8 cellular contexts compared by ENCODE assay signal in the genomic region with DNA sequence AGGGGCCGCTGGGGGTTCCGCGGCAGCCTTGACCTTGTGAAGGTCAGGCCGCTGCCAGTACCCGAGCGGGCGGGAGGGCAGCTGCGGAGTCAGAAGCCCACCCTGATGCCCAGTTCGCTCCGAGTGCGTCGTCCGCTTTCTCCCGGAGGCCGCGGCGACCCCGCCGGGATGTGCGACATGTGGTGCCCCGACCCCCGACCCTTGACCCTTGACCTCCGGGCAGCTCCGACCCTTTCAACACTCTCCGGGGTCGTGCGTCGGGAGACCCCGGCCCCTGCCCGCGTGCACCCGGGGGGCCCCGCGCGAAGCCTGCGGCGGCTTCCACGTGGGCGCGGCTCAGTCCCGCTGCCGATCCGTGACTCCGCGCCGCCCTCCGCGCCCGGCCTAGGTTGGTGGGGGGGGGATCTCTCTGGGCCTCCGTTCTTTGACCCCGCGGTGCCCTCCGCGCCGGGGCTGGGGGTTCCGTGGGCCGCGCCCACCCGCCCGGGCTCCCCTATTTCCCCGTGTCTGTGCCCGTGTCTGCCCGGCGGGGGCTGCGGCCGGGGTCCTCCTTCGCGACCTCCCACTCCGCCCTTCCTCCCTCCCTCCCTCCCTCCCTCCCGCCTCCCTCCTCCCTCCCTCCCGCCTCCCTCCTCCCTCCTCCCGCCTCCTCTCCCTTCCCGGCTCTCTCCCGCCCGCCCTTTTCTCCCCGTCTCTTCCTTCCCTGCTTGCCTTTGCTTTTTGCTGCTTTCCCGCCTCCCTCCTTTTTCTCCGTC. TPM values are rescaled to one million over a fixed set of nuclear protein-coding genes. Genes with fewer than 3 reads are reported as not detected.
DNase-seq lines count a peak whose midpoint lies in the region; ATAC-seq and TF ChIP-seq lines count a peak whose summit lies in the region.

No MANE protein-coding gene starts in this region.

- peaks cover 45% of the 10 kb centered on the region for H3K4me1 ChIP-seq in DOHH2 (ENCODE audit: control insufficient read depth, low read length)
- H3K4me1 ChIP-seq in adrenal gland (replicated peaks in 1 of 2): peaks cover 14 to 16% of the 10 kb centered on the region in 2 donors
- peaks cover 20% of the 10 kb centered on the region for H3K4me1 ChIP-seq in rectal smooth muscle tissue (ENCODE audit: control insufficient read depth, insufficient read depth, low read length)

- H3K27ac ChIP-seq in DOHH2 (ENCODE audit: low read depth, low read length) (peak overlapping the region; percentile 95), adrenal gland (peak overlapping the region; percentile 91 to 100 (median 98)), rectal smooth muscle tissue (ENCODE audit: low read depth, low read length) (peak overlapping the region; percentile 100)

- H3K9me2 ChIP-seq in DOHH2 (replicated peaks; ENCODE audit: control insufficient read depth, low read length): no peaks in the 10 kb centered on the region

- intact Hi-C loops in adrenal gland (cut with DNase I): loop anchor here (10.0 kb wide), 2 partner anchors 52 to 68 kb away; no protein-coding TSS in a partner anchor
- intact Hi-C loops in left ventricle myocardium superior (cut with micrococcal nuclease): no loop called here

- peak overlapping the region; percentile 84 for H3K4me2 ChIP-seq in DOHH2 (ENCODE audit: low read length)

- H3K27me3 ChIP-seq in DOHH2 (ENCODE audit: control insufficient read depth, low read length) (no peaks in the 10 kb centered on the region), adrenal gland (no peaks in the 10 kb centered on the region), rectal smooth muscle tissue (ENCODE audit: control insufficient read depth, insufficient read depth, low read length) (no peaks in the 10 kb centered on the region)

- ATAC-seq in GM21529 (IDR thresholded peaks at IDR 0.05; ENCODE audit: unreplicated experiment): peak; percentile 34
- peak; percentile 66 for ATAC-seq in left ventricle myocardium superior

- peak overlapping the region; percentile 52 for H3K9ac ChIP-seq in rectal smooth muscle tissue (ENCODE audit: low read length)

- H3K4me3 ChIP-seq in DOHH2 (ENCODE audit: low read length): peak overlapping the region; percentile 99
- H3K4me3 ChIP-seq in adrenal gland: peak overlapping the region; percentile 38 to 99 (median 80)
- peak overlapping the region; percentile 78 for H3K4me3 ChIP-seq in rectal smooth muscle tissue (ENCODE audit: low read length)

- 0 to 2% (median 1%) methylated on average over 14 to 72 of the region's 78 CpGs for WGBS in adrenal gland, 4 donors

- H3K9me3 ChIP-seq in DOHH2 (ENCODE audit: control insufficient read depth, insufficient read depth, low read length) (no peaks in the 10 kb centered on the region), adrenal gland (replicated peaks in 1 of 3) (no peaks in the 10 kb centered on the region)

- peak in 1 of 2 donors; percentile 36 for TF ChIP-seq POLR2A in adrenal gland (IDR thresholded peaks at IDR 0.05)

- H3K79me2 ChIP-seq in DOHH2 (ENCODE audit: control insufficient read depth, low read length): peaks cover 89% of the 10 kb centered on the region

- H3K36me3 ChIP-seq in DOHH2 (ENCODE audit: control insufficient read depth, low read length): peaks cover 84% of the 10 kb centered on the region
- peaks cover 0 to 33% of the 10 kb centered on the region in 2 donors for H3K36me3 ChIP-seq in adrenal gland (replicated peaks in 1 of 2)
- H3K36me3 ChIP-seq in rectal smooth muscle tissue (ENCODE audit: control insufficient read depth, insufficient read depth, low read length): peaks cover 26% of the 10 kb centered on the region

- H3F3A ChIP-seq in DOHH2 (ENCODE audit: control insufficient read depth, insufficient read depth): peaks cover 26% of the 10 kb centered on the region

- peaks cover 26% of the 10 kb centered on the region for H4K20me1 ChIP-seq in DOHH2 (ENCODE audit: control insufficient read depth, insufficient read depth, low read depth, low read length)

- DNase-seq in HuH-7 (ENCODE audit: low spot score) (peak; percentile 35), adrenal gland (peak; percentile 75 to 86 (median 82)), left ventricle myocardium superior (peak; percentile 86), NCI-H1694 (lab: John Stamatoyannopoulos, UW) (no peak), SKM-1 treated with dmso at 0.1 percent for 144 hours (lab: John Stamatoyannopoulos, UW; ENCODE audit: unreplicated experiment) (no peak)

- TF ChIP-seq CTCF in DOHH2 (IDR thresholded peaks at IDR 0.05; ENCODE audit: low read depth, low read length, poor library complexity, severe bottlenecking) (no peak), adrenal gland (IDR thresholded peaks at IDR 0.05) (no peak)

RNA-seq across cellular contexts. Expression of a gene that starts 0.6 kb away (rescaled TPM):
- total RNA-seq in adrenal gland: 100 to 1,000 TPM; 217 to 509 (median 412) TPM
- 100 to 1,000 TPM; 191 to 462 (median 276) TPM for polyA plus RNA-seq in adrenal gland
- 172 TPM for total RNA-seq in left ventricle myocardium superior

RNA-seq across cellular contexts. Expression of a gene that starts 56.0 kb away (rescaled TPM):
- total RNA-seq in adrenal gland (1 to 10 TPM; 1.4 to 5.0 (median 2.6) TPM), left ventricle myocardium superior (6.2 TPM)
- polyA plus RNA-seq in adrenal gland: 1 to 10 TPM; 3.6 to 7.4 (median 5.6) TPM

Comparison
In these comparisons a context has a peak if more than half of its experiments do, and no peak if none do; other contexts are left out.
1. DNase-seq: peak in HuH-7 (single experiment), adrenal gland (7 of 7) and left ventricle myocardium superior (single experiment); none in NCI-H1694 (single experiment) and SKM-1 treated with dmso at 0.1 percent for 144 hours (single experiment).
2. Peak in every context shown above with its lines, with median percentiles within 50 percentile points of each other: H3K27ac ChIP-seq and H3K4me3 ChIP-seq.